1 cellular context compared by ENCODE assay signal in genomic region chr5:30380228-30380627, GRCh38.
TF ChIP-seq lines count a peak whose summit lies in the region.

No MANE protein-coding gene starts in this region.

TF ChIP-seq in GM23338, 12 proteins besides CTCF, POLR2A, EP300 and RAD21 (continued from another document):
- peak; percentile 73 for TF ChIP-seq ZNF462 (CRISPR knock-in tag; IDR thresholded peaks at IDR 0.05)
